Comparison of ENCODE assay signal across 28 cellular contexts in genomic region chr1:70807088-70807664, GRCh38.
"Had no signal": no experiment of that assay in that cellular context is flagged by ENCODE, and none has a peak within 500 bp of the region (broad histone marks: within the 10 kb centered on the region; RNA-seq: fewer than 3 reads in every experiment).

No MANE protein-coding gene starts in this region.

- H3K4me1 Mint-ChIP-seq: activated CD4-positive, alpha-beta memory T cell treated with anti-CD3 and anti-CD28 coated beads, Interleukin-2, amount 10 ng/mL, durations not matched to agents 7 days and 5 days; activated naive CD4-positive, alpha-beta T cell treated with anti-CD3 and anti-CD28 coated beads, Interleukin-2, amount 50 U/mL, for 24 hours; activated naive CD8-positive, alpha-beta T cell treated with anti-CD3 and anti-CD28 coated beads, Interleukin-2, amount 50 U/mL, for 24 hours; activated T-helper 17 cell treated with anti-CD3 and anti-CD28 coated beads, Interleukin-2, amount 50 U/mL, for 72 hours; nephron progenitor cell; T-helper 17 cell had no signal

- H3K4me3 ChIP-seq: breast epithelium, ovary, sigmoid colon, thoracic aorta had no signal

- H3K36me3 Mint-ChIP-seq: activated naive CD4-positive, alpha-beta T cell treated with anti-CD3 and anti-CD28 coated beads, Interleukin-2, amount 50 U/mL, for 24 hours; type B pancreatic cell had no signal

- H3K27me3 Mint-ChIP-seq: activated CD4-positive, alpha-beta memory T cell treated with anti-CD3 and anti-CD28 coated beads, Interleukin-2, amount 10 ng/mL, durations not matched to agents 7 days and 5 days; activated CD4-positive, alpha-beta T cell treated with anti-CD3 and anti-CD28 coated beads, Interleukin-2, amount 10 ng/mL, durations not matched to agents 7 days and 5 days; activated naive CD4-positive, alpha-beta T cell treated with anti-CD3 and anti-CD28 coated beads, Interleukin-2, amount 50 U/mL, for 24 hours; activated naive CD8-positive, alpha-beta T cell treated with anti-CD3 and anti-CD28 coated beads, Interleukin-2, amount 50 U/mL, for 24 hours; activated T-helper 17 cell treated with anti-CD3 and anti-CD28 coated beads, Interleukin-2, amount 50 U/mL, for 72 hours; progenitor cell of endocrine pancreas; T-helper 17 cell; type B pancreatic cell had no signal

- H3K9me3 Mint-ChIP-seq: activated naive CD4-positive, alpha-beta T cell treated with anti-CD3 and anti-CD28 coated beads, Interleukin-2, amount 50 U/mL, for 24 hours; type B pancreatic cell had no signal

- H3K27me3 ChIP-seq: breast epithelium, ovary, sigmoid colon had no signal

- H3K4me3 Mint-ChIP-seq: activated CD4-positive, alpha-beta memory T cell treated with anti-CD3 and anti-CD28 coated beads, Interleukin-2, amount 10 ng/mL, durations not matched to agents 7 days and 5 days; activated CD4-positive, alpha-beta T cell treated with anti-CD3 and anti-CD28 coated beads, Interleukin-2, amount 10 ng/mL, durations not matched to agents 7 days and 5 days; activated naive CD4-positive, alpha-beta T cell treated with anti-CD3 and anti-CD28 coated beads, Interleukin-2, amount 50 U/mL, for 24 hours; activated naive CD8-positive, alpha-beta T cell treated with anti-CD3 and anti-CD28 coated beads, Interleukin-2, amount 50 U/mL, for 24 hours; activated T-cell treated with anti-CD3 and anti-CD28 coated beads, Interleukin-2, amount 50 U/mL, for 4 hours; activated T-helper 17 cell treated with anti-CD3 and anti-CD28 coated beads, Interleukin-2, amount 50 U/mL, for 72 hours; nephron progenitor cell; T-helper 17 cell; type B pancreatic cell had no signal

- H3K9me3 ChIP-seq: ovary, sigmoid colon, thoracic aorta had no signal

- ATAC-seq: activated naive CD8-positive, alpha-beta T cell treated with anti-CD3 and anti-CD28 coated beads, Interleukin-2, amount 50 U/mL, for 24 hours; activated T-cell treated with anti-CD3 and anti-CD28 coated beads, Interleukin-2, amount 50 U/mL, for 4 hours; activated T-helper 17 cell treated with anti-CD3 and anti-CD28 coated beads, Interleukin-2, amount 50 U/mL, for 72 hours; left colon; T-helper 17 cell had no signal

- H3K36me3 ChIP-seq: breast epithelium, ovary, sigmoid colon, thoracic aorta, WERI-Rb-1 had no signal

- H3K27ac ChIP-seq: breast epithelium, ovary, sigmoid colon, thoracic aorta, WERI-Rb-1 had no signal

- H3K27ac Mint-ChIP-seq: activated CD4-positive, alpha-beta memory T cell treated with anti-CD3 and anti-CD28 coated beads, Interleukin-2, amount 10 ng/mL, durations not matched to agents 7 days and 5 days; activated CD4-positive, alpha-beta T cell treated with anti-CD3 and anti-CD28 coated beads, Interleukin-2, amount 10 ng/mL, durations not matched to agents 7 days and 5 days; activated naive CD4-positive, alpha-beta T cell treated with anti-CD3 and anti-CD28 coated beads, Interleukin-2, amount 50 U/mL, for 24 hours; activated naive CD8-positive, alpha-beta T cell treated with anti-CD3 and anti-CD28 coated beads, Interleukin-2, amount 50 U/mL, for 24 hours; activated T-helper 17 cell treated with anti-CD3 and anti-CD28 coated beads, Interleukin-2, amount 50 U/mL, for 72 hours; nephron progenitor cell; progenitor cell of endocrine pancreas; T-helper 17 cell; type B pancreatic cell had no signal

- DNase-seq: activated CD4-positive, alpha-beta memory T cell treated with anti-CD3 and anti-CD28 coated beads, Interleukin-2, amount 10 ng/mL, durations not matched to agents 7 days and 5 days; activated CD4-positive, alpha-beta T cell treated with anti-CD3 and anti-CD28 coated beads, Interleukin-2, amount 10 ng/mL, durations not matched to agents 7 days and 5 days; activated CD4-positive, CD25-positive, alpha-beta regulatory T cell treated with anti-CD3 and anti-CD28 coated beads, Interleukin-2, amount 50 U/mL, for 72 hours; activated gamma-delta T cell treated with Interleukin-2 at 50 U/mL for 16 hours; activated naive CD8-positive, alpha-beta T cell treated with anti-CD3 and anti-CD28 coated beads, Interleukin-2, amount 50 U/mL, for 24 hours; activated T-cell treated with anti-CD3 and anti-CD28 coated beads, Interleukin-2, amount 50 U/mL, for 4 hours; amygdala; central memory CD4-positive, alpha-beta T cell; dermis blood vessel endothelial cell; effector CD4-positive, alpha-beta T cell; kidney; left colon; mammary epithelial cell; nephron progenitor cell; ovary; sigmoid colon; small intestine; stimulated activated CD4-positive, alpha-beta T cell treated with anti-CD3 and anti-CD28 coated beads, Interleukin-2, amount 100 ng/mL, for 24 hours; stimulated activated naive CD4-positive, alpha-beta T cell treated with Interleukin-2 at 50 U/mL for 16 hours; T-helper 17 cell; T1000; WERI-Rb-1 had no signal

- H3K4me1 ChIP-seq: breast epithelium, sigmoid colon had no signal
